1 cellular context compared by ENCODE assay signal in the genomic region with DNA sequence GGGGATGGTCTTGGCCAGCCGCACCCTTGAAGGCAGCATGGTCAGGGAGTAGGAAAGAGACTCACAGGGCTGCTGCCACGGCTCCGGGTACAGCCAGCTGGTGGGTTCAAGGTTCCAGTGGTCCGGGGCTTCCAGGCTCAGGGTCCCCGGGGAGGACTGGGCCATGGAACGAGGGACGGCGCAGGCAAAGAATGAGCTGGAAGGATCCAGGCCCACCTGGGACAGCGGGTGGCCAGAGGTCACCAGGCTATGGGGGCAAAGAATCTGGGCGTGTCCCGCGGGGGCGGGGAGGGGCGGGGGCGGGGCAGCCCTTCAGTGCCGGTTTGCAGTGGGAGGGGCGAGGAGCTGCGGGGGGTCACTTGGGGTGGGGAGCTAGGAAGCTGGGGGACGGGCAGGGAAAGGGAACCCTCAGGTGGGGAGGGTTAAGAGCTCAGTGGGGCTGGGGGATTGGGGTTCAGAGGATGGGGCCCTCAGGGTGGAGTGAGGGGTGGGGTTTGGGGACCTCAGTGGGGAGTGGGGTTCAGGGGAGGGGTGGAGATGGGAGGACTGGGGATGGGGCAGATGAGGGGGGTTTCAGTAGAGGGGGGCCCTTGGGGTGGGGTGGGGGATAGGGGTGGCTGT.
TF ChIP-seq lines count a peak whose summit lies in the region.

A gene (minus strand): TSS at position 223 of the 621 bp plus-strand sequence. CDS start 638 bp downstream, outside the sequence.

TF ChIP-seq in H1, 55 proteins besides CTCF, POLR2A, EP300 and RAD21:
- TF ChIP-seq CBX5 (IDR thresholded peaks at IDR 0.05; ENCODE audit: low read depth, low read length) (no peak), GTF2F1 (IDR thresholded peaks at IDR 0.05; ENCODE audit: borderline replicate concordance, low read depth, low read length) (no peak), RFX5 (IDR thresholded peaks at IDR 0.05; ENCODE audit: borderline replicate concordance, low read depth, low read length) (no peak), EZH2 (IDR thresholded peaks at IDR 0.05; ENCODE audit: low read depth, low read length, severe bottlenecking) (no peak), POU5F1 (IDR thresholded peaks at IDR 0.05; ENCODE audit: low read depth, low read length) (no peak), SP2 (IDR thresholded peaks at IDR 0.05; ENCODE audit: low read length) (no peak), SP4 (IDR thresholded peaks at IDR 0.05; ENCODE audit: low read length) (no peak)
- TF ChIP-seq, protein P1, sequence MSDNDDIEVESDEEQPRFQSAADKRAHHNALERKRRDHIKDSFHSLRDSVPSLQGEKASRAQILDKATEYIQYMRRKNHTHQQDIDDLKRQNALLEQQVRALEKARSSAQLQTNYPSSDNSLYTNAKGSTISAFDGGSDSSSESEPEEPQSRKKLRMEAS (IDR thresholded peaks at IDR 0.05), result no peak
TF ChIP-seq in H1: peak in this region for 0.
